Comparison of ENCODE assay signal across 10 cellular contexts in genomic region chr18:31490387-31490786, GRCh38. TPM values are rescaled to one million over a fixed set of nuclear protein-coding genes. Genes with fewer than 3 reads are reported as not detected.
A peak's percentile ranks its signal among the peaks of the same experiment; 100 is the strongest.
DNase-seq lines count a peak whose midpoint lies in the region; ATAC-seq and TF ChIP-seq lines count a peak whose summit lies in the region.
"Had no signal": no experiment of that assay in that cellular context is flagged by ENCODE, and none has a peak within 500 bp of the region (broad histone marks: within the 10 kb centered on the region; RNA-seq: fewer than 3 reads in every experiment).

No MANE protein-coding gene starts in this region.

- H3F3A ChIP-seq in PC-9 (ENCODE audit: insufficient read depth, low read depth) = peaks cover 33% of the 10 kb centered on the region

- peak overlapping the region; percentile 97 for H3K27ac ChIP-seq in PC-9

- H3K36me3 Mint-ChIP-seq in Caco-2 (ENCODE audit: insufficient read depth, unreplicated experiment) = peaks cover 7% of the 10 kb centered on the region
- no peaks in the 10 kb centered on the region for H3K36me3 Mint-ChIP-seq in natural killer cell treated with Interleukin-12 subunit alpha and Interleukin-12 subunit beta and Interleukin-15 and Interleukin-18, amount 100 ng/mL, for 72 hours

- TF ChIP-seq CTCF in Caco-2 (IDR thresholded peaks at IDR 0.05; ENCODE audit: insufficient read depth in 1 of 2, low read depth in 1 of 2, low read length in 1 of 2, severe bottlenecking in 1 of 2, unreplicated experiment in 1 of 2) = no peak
- no peak for TF ChIP-seq CTCF in PC-9 (conservative IDR thresholded peaks at IDR 0.05)

- H3K27me3 ChIP-seq in Caco-2 (replicated peaks; ENCODE audit: control insufficient read depth, insufficient read depth, low read length) (no peaks in the 10 kb centered on the region), PC-9 (ENCODE audit: insufficient read depth, low read depth) (no peaks in the 10 kb centered on the region)

- H3K27ac Mint-ChIP-seq in Caco-2 (ENCODE audit: unreplicated experiment) = peak overlapping the region; percentile 60
- no peak overlapping the region for H3K27ac Mint-ChIP-seq in natural killer cell treated with Interleukin-12 subunit alpha and Interleukin-12 subunit beta and Interleukin-15 and Interleukin-18, amount 100 ng/mL, for 72 hours

- no peak overlapping the region for H2AFZ ChIP-seq in PC-9

- ATAC-seq in GM19043 (IDR thresholded peaks at IDR 0.05; ENCODE audit: low read depth, unreplicated experiment) (peak; percentile 78), HG02884 (IDR thresholded peaks at IDR 0.05; ENCODE audit: unreplicated experiment) (peak; percentile 88)
- no peak for ATAC-seq in natural killer cell treated with Interleukin-12 subunit alpha and Interleukin-12 subunit beta and Interleukin-15 and Interleukin-18, amount 100 ng/mL, for 72 hours

- H3K27me3 Mint-ChIP-seq in Caco-2 (ENCODE audit: insufficient read depth, unreplicated experiment) = no peaks in the 10 kb centered on the region
- peaks cover 20 to 29% of the 10 kb centered on the region in 2 donors for H3K27me3 Mint-ChIP-seq in natural killer cell treated with Interleukin-12 subunit alpha and Interleukin-12 subunit beta and Interleukin-15 and Interleukin-18, amount 100 ng/mL, for 72 hours

- no peaks in the 10 kb centered on the region for H3K4me1 Mint-ChIP-seq in Caco-2 (ENCODE audit: low read depth, unreplicated experiment)
- H3K4me1 Mint-ChIP-seq in natural killer cell treated with Interleukin-12 subunit alpha and Interleukin-12 subunit beta and Interleukin-15 and Interleukin-18, amount 100 ng/mL, for 72 hours (ENCODE audit: low read depth in 2 of 2) = no peaks in the 10 kb centered on the region

- POLR2A ChIA-PET in Caco-2 (lab: Charles Lee) = no interaction called here
- POLR2A ChIA-PET in PC-9 (lab: Charles Lee; ENCODE audit: unreplicated experiment) = interaction anchor here (0.5 to 0.6 kb wide), 4 partner anchors 8 to 454 kb away, joined by 3 to 9 read pairs (median 8); no protein-coding TSS in a partner anchor

- no peaks in the 10 kb centered on the region for H3K9me3 ChIP-seq in Caco-2
- no peaks in the 10 kb centered on the region for H3K9me3 ChIP-seq in PC-9 (ENCODE audit: insufficient read depth, low read depth)

- no peak for DNase-seq in Caco-2
- DNase-seq in PC-9 = peak in 1 of 2 experiments; percentile 89
- no peak for DNase-seq in SW 1271 (lab: John Stamatoyannopoulos, UW)
- no peak for DNase-seq in NCI-H2029 treated with DMSO at 0.1 percent for 48 hours (lab: John Stamatoyannopoulos, UW)
- no peak for DNase-seq in UCSD-AML1 (lab: John Stamatoyannopoulos, UW; ENCODE audit: unreplicated experiment)
- DNase-seq in natural killer cell treated with Interleukin-12 subunit alpha and Interleukin-12 subunit beta and Interleukin-15 and Interleukin-18, amount 100 ng/mL, for 72 hours (ENCODE audit: low spot score) = no peak
- DNase-seq: NCI-H2107; stimulated activated CD4-positive, alpha-beta T cell treated with anti-CD3 and anti-CD28 coated beads, Interleukin-4, amount 100 ng/mL, for 4 hours had no signal

- H3K79me2 ChIP-seq in PC-9 (ENCODE audit: low read depth) = no peaks in the 10 kb centered on the region

- H3K9me3 Mint-ChIP-seq in Caco-2 (ENCODE audit: unreplicated experiment) = peaks cover 10% of the 10 kb centered on the region
- no peaks in the 10 kb centered on the region for H3K9me3 Mint-ChIP-seq in natural killer cell treated with Interleukin-12 subunit alpha and Interleukin-12 subunit beta and Interleukin-15 and Interleukin-18, amount 100 ng/mL, for 72 hours

- CTCF ChIA-PET in Caco-2 (lab: Charles Lee) (no interaction called here), PC-9 (lab: Charles Lee) (no interaction called here)

- BruUV-seq in Caco-2 (replicated peaks; lab: Mats Ljungman, UMichigan) = no TSS peak
- no TSS peak for BruUV-seq in PC-9 (replicated peaks; lab: Mats Ljungman, UMichigan)

- H3K36me3 ChIP-seq in Caco-2 (ENCODE audit: control insufficient read depth, insufficient read depth, low read length) (no peaks in the 10 kb centered on the region), PC-9 (ENCODE audit: low read depth) (no peaks in the 10 kb centered on the region)

- peaks cover 13% of the 10 kb centered on the region for H3K4me1 ChIP-seq in Caco-2
- H3K4me1 ChIP-seq in PC-9 (replicated peaks; ENCODE audit: insufficient read depth) = peaks cover 57% of the 10 kb centered on the region

- H4K20me1 ChIP-seq in PC-9 (ENCODE audit: insufficient read depth) = no peaks in the 10 kb centered on the region

- peak overlapping the region; percentile 76 for H3K4me2 ChIP-seq in PC-9

- H3K9me2 ChIP-seq in PC-9 (ENCODE audit: insufficient read depth) = no peaks in the 10 kb centered on the region

- intact Hi-C loops in Caco-2 (cut with micrococcal nuclease; ENCODE audit: unreplicated experiment) = no loop called here
- intact Hi-C loops in PC-9 (cut with micrococcal nuclease; ENCODE audit: unreplicated experiment) = loop anchor here (5.0 kb wide), 1 partner anchor 38 kb away; no protein-coding TSS in a partner anchor

- H3K4me3 ChIP-seq in Caco-2 (ENCODE audit: low read depth, low read length) = no peak overlapping the region
- peak overlapping the region; percentile 42; the same call in 1 of the 2 replicates for H3K4me3 ChIP-seq in PC-9

- H3K4me3 Mint-ChIP-seq in Caco-2 (ENCODE audit: unreplicated experiment) = no peak overlapping the region
- no peak overlapping the region for H3K4me3 Mint-ChIP-seq in natural killer cell treated with Interleukin-12 subunit alpha and Interleukin-12 subunit beta and Interleukin-15 and Interleukin-18, amount 100 ng/mL, for 72 hours

RNA-seq across cellular contexts. Expression of gene DSG2, which starts 7.6 kb away (rescaled TPM):
- 32.1 and 33.6 TPM in 2 replicates for total RNA-seq in Caco-2 (2022)
- total RNA-seq in PC-9 (2021) = 66.0 and 90.1 TPM in 2 replicates
- total RNA-seq in natural killer cell treated with Interleukin-12 subunit alpha and Interleukin-12 subunit beta and Interleukin-15 and Interleukin-18, amount 100 ng/mL, for 72 hours = under 1 TPM in 1 of 2 donors, not detected in 1; 0.14 TPM

RNA-seq across cellular contexts. Expression of gene DSG3, which starts 42.8 kb away (rescaled TPM):
- total RNA-seq in Caco-2 (2022) = 0.14 TPM in 1 of 2 replicates, not detected in the other
- total RNA-seq in PC-9 (2021) = 0.10 and 0.13 TPM in 2 replicates
- total RNA-seq in natural killer cell treated with Interleukin-12 subunit alpha and Interleukin-12 subunit beta and Interleukin-15 and Interleukin-18, amount 100 ng/mL, for 72 hours = not detected

Comparison
In these comparisons a context has a peak if more than half of its experiments do, and no peak if none do; other contexts are left out.
1. ATAC-seq: peak in GM19043 (single experiment) and HG02884 (single experiment); none in natural killer cell treated with Interleukin-12 subunit alpha and Interleukin-12 subunit beta and Interleukin-15 and Interleukin-18, amount 100 ng/mL, for 72 hours (0 of 2).
2. RNA of gene DSG2, which starts 7.6 kb away (total RNA-seq): 66.0 to 90.1 TPM in PC-9 and 32.1 to 33.6 TPM in Caco-2; 0.14 TPM in natural killer cell treated with Interleukin-12 subunit alpha and Interleukin-12 subunit beta and Interleukin-15 and Interleukin-18, amount 100 ng/mL, for 72 hours; every median in the first group is over 10 times any median in the second.